1 cellular context compared by ENCODE assay signal in genomic region chr19:5622465-5623396, GRCh38.
TF ChIP-seq lines count a peak whose summit lies in the region.

Gene SAFB (plus strand): TSS chr19:5623083. CDS start chr19:5623206, 123 bp downstream.
Gene SAFB2 (minus strand): TSS chr19:5622776. CDS start chr19:5622715, 61 bp downstream.

TF ChIP-seq in H1, 55 proteins besides CTCF, POLR2A, EP300 and RAD21:
- TF ChIP-seq JUN (IDR thresholded peaks at IDR 0.05; ENCODE audit: low read depth, low read length) (no peak), GTF2F1 (IDR thresholded peaks at IDR 0.05; ENCODE audit: borderline replicate concordance, low read depth, low read length) (no peak), RXRA (IDR thresholded peaks at IDR 0.05; ENCODE audit: insufficient read depth, low read depth, low read length) (no peak), ATF2 (IDR thresholded peaks at IDR 0.05; ENCODE audit: low read length) (no peak), E2F6 (IDR thresholded peaks at IDR 0.05) (peak; percentile 63), SP1 (IDR thresholded peaks at IDR 0.05; ENCODE audit: low read depth, low read length) (no peak), MAX (IDR thresholded peaks at IDR 0.05) (peak; percentile 77), TEAD4 (IDR thresholded peaks at IDR 0.05; ENCODE audit: low read depth, low read length) (no peak), EGR1 (IDR thresholded peaks at IDR 0.05; ENCODE audit: borderline replicate concordance, low read depth, low read length) (no peak), CHD7 (IDR thresholded peaks at IDR 0.05; ENCODE audit: insufficient replicate concordance, low read length) (no peak), CHD2 (IDR thresholded peaks at IDR 0.05; ENCODE audit: low read length) (no peak), RFX5 (IDR thresholded peaks at IDR 0.05; ENCODE audit: borderline replicate concordance, low read depth, low read length) (no peak), USF2 (IDR thresholded peaks at IDR 0.05; ENCODE audit: low read length) (no peak), TAF7 (optimal IDR thresholded peaks at IDR 0.05; ENCODE audit: borderline replicate concordance, low read depth, low read length) (peak; percentile 80), TBP (IDR thresholded peaks at IDR 0.05; ENCODE audit: low read depth, low read length) (peak; percentile 89), YY1 (IDR thresholded peaks at IDR 0.05; ENCODE audit: low read depth, low read length) (peak; percentile 95), FOSL1 (IDR thresholded peaks at IDR 0.05; ENCODE audit: insufficient read depth, low read depth, low read length) (no peak), SP2 (IDR thresholded peaks at IDR 0.05; ENCODE audit: low read length) (no peak), JUND (IDR thresholded peaks at IDR 0.05; ENCODE audit: low read length) (0 out of 2 replicates have a peak, but pooled peaks have one; percentile 3), CREB1 (IDR thresholded peaks at IDR 0.05) (peak; percentile 52; the same call in 1 of the 2 replicates), SUZ12 (IDR thresholded peaks at IDR 0.05; ENCODE audit: low read length) (no peak), CEBPB (IDR thresholded peaks at IDR 0.05; ENCODE audit: low read depth, low read length) (no peak), RBBP5 (IDR thresholded peaks at IDR 0.05; ENCODE audit: borderline replicate concordance, low read depth, low read length) (peak; percentile 24; the same call in 1 of the 2 replicates), CBX5 (IDR thresholded peaks at IDR 0.05; ENCODE audit: low read depth, low read length) (no peak), EZH2 (IDR thresholded peaks at IDR 0.05; ENCODE audit: low read depth, low read length, severe bottlenecking) (no peak), MAFK (IDR thresholded peaks at IDR 0.05; ENCODE audit: low read depth, low read length) (no peak), KDM5A (IDR thresholded peaks at IDR 0.05; ENCODE audit: low read length) (no peak), CHD1 (IDR thresholded peaks at IDR 0.05; ENCODE audit: low read depth, low read length) (no peak), BCL11A (IDR thresholded peaks at IDR 0.05; ENCODE audit: low read depth in 2 of 2, low read length in 2 of 2) (no peak), KDM1A (IDR thresholded peaks at IDR 0.05; ENCODE audit: borderline replicate concordance, low read length) (no peak), TAF1 (IDR thresholded peaks at IDR 0.05; ENCODE audit: low read depth, low read length) (peak; percentile 90), SIX5 (IDR thresholded peaks at IDR 0.05; ENCODE audit: low read depth, low read length) (no peak), ZNF274 (IDR thresholded peaks at IDR 0.05; ENCODE audit: borderline replicate concordance, extremely low read depth, low read length) (no peak), ATF3 (IDR thresholded peaks at IDR 0.05; ENCODE audit: insufficient read depth, low read depth, low read length) (no peak), SP4 (IDR thresholded peaks at IDR 0.05; ENCODE audit: low read length) (peak; percentile 80; the same call in 1 of the 2 replicates), ASH2L (IDR thresholded peaks at IDR 0.05; ENCODE audit: low read length) (peak; percentile 43), KDM4A (IDR thresholded peaks at IDR 0.05; ENCODE audit: low read depth, low read length, severe bottlenecking) (no peak), POU5F1 (IDR thresholded peaks at IDR 0.05; ENCODE audit: low read depth, low read length) (no peak), NANOG (IDR thresholded peaks at IDR 0.05; ENCODE audit: insufficient read depth, low read depth, low read length, poor library complexity, severe bottlenecking) (no peak), SRF (IDR thresholded peaks at IDR 0.05; ENCODE audit: low read depth, low read length) (no peak), SIN3A (conservative IDR thresholded peaks at IDR 0.05 in 1 of 2, IDR thresholded peaks at IDR 0.05 in 1 of 2; ENCODE audit: low read depth in 1 of 2, low read length in 2 of 2) (peak in 1 of 2 experiments; percentile 70; a peak in 2 of 4 replicates), TCF12 (IDR thresholded peaks at IDR 0.05; ENCODE audit: low read depth, low read length) (no peak), GABPA (IDR thresholded peaks at IDR 0.05; ENCODE audit: borderline replicate concordance, insufficient read depth, low read length) (no peak), SAP30 (IDR thresholded peaks at IDR 0.05; ENCODE audit: insufficient read depth, insufficient replicate concordance, low read length) (no peak), SIRT6 (IDR thresholded peaks at IDR 0.05; ENCODE audit: low read length) (no peak), BACH1 (IDR thresholded peaks at IDR 0.05; ENCODE audit: low read length) (peak; percentile 89), HDAC6 (IDR thresholded peaks at IDR 0.05; ENCODE audit: low read depth, low read length) (no peak), POLR2AphosphoS5 (IDR thresholded peaks at IDR 0.05; ENCODE audit: low read depth, low read length) (peak; percentile 85), HDAC2 (IDR thresholded peaks at IDR 0.05; ENCODE audit: borderline replicate concordance in 1 of 2, low read depth in 2 of 2, low read length in 2 of 2) (no peak), CBX8 (IDR thresholded peaks at IDR 0.05; ENCODE audit: borderline replicate concordance, low read depth, low read length) (no peak), RNF2 (IDR thresholded peaks at IDR 0.05; ENCODE audit: borderline replicate concordance, low read depth, low read length, missing control alignments, poor library complexity, severe bottlenecking) (no peak), CTBP2 (IDR thresholded peaks at IDR 0.05; ENCODE audit: borderline replicate concordance, insufficient read depth, insufficient read length, low read length) (no peak), PHF8 (conservative IDR thresholded peaks at IDR 0.05; ENCODE audit: low read depth, low read length) (peak; percentile 83), NRF1 (IDR thresholded peaks at IDR 0.05; ENCODE audit: low read depth, low read length) (peak; percentile 96), BRCA1 (IDR thresholded peaks at IDR 0.05; ENCODE audit: low read depth, low read length) (no peak)
